Comparison of ENCODE assay signal across 1 cellular context in genomic region chr13:27183561-27184147, GRCh38.
TF ChIP-seq lines count a peak whose summit lies in the region.

No MANE protein-coding gene starts in this region.

TF ChIP-seq in WTC11, 78 proteins besides CTCF, POLR2A, EP300 and RAD21 (continued from another document):
- TF ChIP-seq HMGXB4 (CRISPR knock-in tag; IDR thresholded peaks at IDR 0.05) (no peak), PREB (CRISPR knock-in tag; IDR thresholded peaks at IDR 0.05; ENCODE audit: borderline replicate concordance) (no peak), USF1 (CRISPR knock-in tag; IDR thresholded peaks at IDR 0.05) (no peak), FOXP1 (CRISPR knock-in tag; IDR thresholded peaks at IDR 0.05; ENCODE audit: borderline replicate concordance) (no peak), ZNF219 (CRISPR knock-in tag; IDR thresholded peaks at IDR 0.05; ENCODE audit: borderline replicate concordance) (no peak), ZNF138 (CRISPR knock-in tag; conservative IDR thresholded peaks at IDR 0.05) (no peak), SOX15 (CRISPR knock-in tag; IDR thresholded peaks at IDR 0.05) (no peak), GABPB1 (CRISPR knock-in tag; IDR thresholded peaks at IDR 0.05) (no peak), ZNF121 (CRISPR knock-in tag; IDR thresholded peaks at IDR 0.05) (no peak), ETV6 (CRISPR knock-in tag; IDR thresholded peaks at IDR 0.05) (no peak), MXD4 (CRISPR knock-in tag; IDR thresholded peaks at IDR 0.05; ENCODE audit: borderline replicate concordance) (no peak), RORB (CRISPR knock-in tag; IDR thresholded peaks at IDR 0.05) (no peak), ERG (CRISPR knock-in tag; IDR thresholded peaks at IDR 0.05) (no peak), IRF1 (CRISPR knock-in tag; IDR thresholded peaks at IDR 0.05) (no peak), IRF2 (CRISPR knock-in tag; IDR thresholded peaks at IDR 0.05; ENCODE audit: borderline replicate concordance, low read depth) (no peak)
